2 cellular contexts compared by ENCODE assay signal in genomic region chr17:6386041-6386630, GRCh38.
TF ChIP-seq lines count a peak whose summit lies in the region.

No MANE protein-coding gene starts in this region.

TF ChIP-seq in GM23338, 12 proteins besides CTCF, POLR2A, EP300 and RAD21:
- no peak for TF ChIP-seq STAT1 (IDR thresholded peaks at IDR 0.05; ENCODE audit: unreplicated experiment)
- no peak for TF ChIP-seq CREB1 (CRISPR knock-in tag; IDR thresholded peaks at IDR 0.05; ENCODE audit: low read depth)
- TF ChIP-seq JUNB (IDR thresholded peaks at IDR 0.05; ENCODE audit: unreplicated experiment): no peak
- TF ChIP-seq ZNF462 (CRISPR knock-in tag; IDR thresholded peaks at IDR 0.05): no peak
- TF ChIP-seq, protein P1, sequence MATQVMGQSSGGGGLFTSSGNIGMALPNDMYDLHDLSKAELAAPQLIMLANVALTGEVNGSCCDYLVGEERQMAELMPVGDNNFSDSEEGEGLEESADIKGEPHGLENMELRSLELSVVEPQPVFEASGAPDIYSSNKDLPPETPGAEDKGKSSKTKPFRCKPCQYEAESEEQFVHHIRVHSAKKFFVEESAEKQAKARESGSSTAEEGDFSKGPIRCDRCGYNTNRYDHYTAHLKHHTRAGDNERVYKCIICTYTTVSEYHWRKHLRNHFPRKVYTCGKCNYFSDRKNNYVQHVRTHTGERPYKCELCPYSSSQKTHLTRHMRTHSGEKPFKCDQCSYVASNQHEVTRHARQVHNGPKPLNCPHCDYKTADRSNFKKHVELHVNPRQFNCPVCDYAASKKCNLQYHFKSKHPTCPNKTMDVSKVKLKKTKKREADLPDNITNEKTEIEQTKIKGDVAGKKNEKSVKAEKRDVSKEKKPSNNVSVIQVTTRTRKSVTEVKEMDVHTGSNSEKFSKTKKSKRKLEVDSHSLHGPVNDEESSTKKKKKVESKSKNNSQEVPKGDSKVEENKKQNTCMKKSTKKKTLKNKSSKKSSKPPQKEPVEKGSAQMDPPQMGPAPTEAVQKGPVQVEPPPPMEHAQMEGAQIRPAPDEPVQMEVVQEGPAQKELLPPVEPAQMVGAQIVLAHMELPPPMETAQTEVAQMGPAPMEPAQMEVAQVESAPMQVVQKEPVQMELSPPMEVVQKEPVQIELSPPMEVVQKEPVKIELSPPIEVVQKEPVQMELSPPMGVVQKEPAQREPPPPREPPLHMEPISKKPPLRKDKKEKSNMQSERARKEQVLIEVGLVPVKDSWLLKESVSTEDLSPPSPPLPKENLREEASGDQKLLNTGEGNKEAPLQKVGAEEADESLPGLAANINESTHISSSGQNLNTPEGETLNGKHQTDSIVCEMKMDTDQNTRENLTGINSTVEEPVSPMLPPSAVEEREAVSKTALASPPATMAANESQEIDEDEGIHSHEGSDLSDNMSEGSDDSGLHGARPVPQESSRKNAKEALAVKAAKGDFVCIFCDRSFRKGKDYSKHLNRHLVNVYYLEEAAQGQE (IDR thresholded peaks at IDR 0.05; ENCODE audit: unreplicated experiment): no peak
- no peak for TF ChIP-seq ZNF114 (CRISPR knock-in tag; IDR thresholded peaks at IDR 0.05)
- no peak for TF ChIP-seq EZH2phosphoT487 (IDR thresholded peaks at IDR 0.05; ENCODE audit: unreplicated experiment)
- TF ChIP-seq POLR2AphosphoS5 (IDR thresholded peaks at IDR 0.05; ENCODE audit: low read depth): no peak
- no peak for TF ChIP-seq EZH2 (IDR thresholded peaks at IDR 0.05; ENCODE audit: low read depth, unreplicated experiment)
- TF ChIP-seq NANOG (IDR thresholded peaks at IDR 0.05; ENCODE audit: borderline replicate concordance): no peak
- TF ChIP-seq, protein P2, sequence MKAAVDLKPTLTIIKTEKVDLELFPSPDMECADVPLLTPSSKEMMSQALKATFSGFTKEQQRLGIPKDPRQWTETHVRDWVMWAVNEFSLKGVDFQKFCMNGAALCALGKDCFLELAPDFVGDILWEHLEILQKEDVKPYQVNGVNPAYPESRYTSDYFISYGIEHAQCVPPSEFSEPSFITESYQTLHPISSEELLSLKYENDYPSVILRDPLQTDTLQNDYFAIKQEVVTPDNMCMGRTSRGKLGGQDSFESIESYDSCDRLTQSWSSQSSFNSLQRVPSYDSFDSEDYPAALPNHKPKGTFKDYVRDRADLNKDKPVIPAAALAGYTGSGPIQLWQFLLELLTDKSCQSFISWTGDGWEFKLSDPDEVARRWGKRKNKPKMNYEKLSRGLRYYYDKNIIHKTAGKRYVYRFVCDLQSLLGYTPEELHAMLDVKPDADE (IDR thresholded peaks at IDR 0.05): no peak

TF ChIP-seq in GM12878, 131 proteins besides CTCF, POLR2A, EP300 and RAD21:
- TF ChIP-seq ZBTB40 (IDR thresholded peaks at IDR 0.05; ENCODE audit: borderline replicate concordance) (peak; percentile 40; the same call in 1 of the 2 replicates), ZZZ3 (IDR thresholded peaks at IDR 0.05; ENCODE audit: control insufficient read depth, insufficient read length, low read depth) (no peak)
TF ChIP-seq in GM12878: peak in this region for 1.
